ENCODE assay signal across 9 cellular contexts in the genomic region with DNA sequence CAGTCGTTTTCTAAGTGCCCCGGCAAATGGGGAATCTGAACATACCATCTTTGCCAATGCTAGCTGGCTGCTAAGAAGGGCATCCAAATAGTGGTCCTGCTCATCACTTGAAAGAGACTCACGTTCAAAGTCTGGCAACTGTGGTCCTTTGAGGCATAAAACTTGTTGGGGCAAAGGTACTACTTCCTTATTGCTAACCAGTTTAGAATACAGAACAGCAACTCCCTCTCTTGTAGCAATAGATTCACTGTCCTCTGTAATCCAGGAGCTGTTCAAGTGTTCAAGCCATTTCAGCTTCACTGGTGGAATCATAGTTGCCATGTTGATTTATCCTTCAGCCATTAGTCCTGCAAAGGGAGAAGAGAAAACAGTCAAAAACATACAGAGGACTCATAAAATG.
"Had no signal": no experiment of that assay in that cellular context is flagged by ENCODE, and none has a peak within 500 bp of the region (broad histone marks: within the 10 kb centered on the region; RNA-seq: fewer than 3 reads in every experiment).

No MANE protein-coding gene starts in this region.

- H3K9me3 ChIP-seq: HAP-1 had no signal

- ATAC-seq: GM23338, HCT116 had no signal

- H3K9me3 Mint-ChIP-seq: GM23338, H9, HFFc6 had no signal

- H3K27ac Mint-ChIP-seq: GM23338, H9, HFFc6 had no signal

- H3K27ac ChIP-seq: GM23248 had no signal

- H3K4me3 ChIP-seq: GM23248, GM23338, HAP-1 had no signal

- H3K4me3 Mint-ChIP-seq: GM23338, H9, HFFc6 had no signal

- DNase-seq: GM23248, GOT3, H7, H9, HCEC 1CT, HFFc6 had no signal
